Comparison of ENCODE assay signal across 8 cellular contexts in the genomic region with DNA sequence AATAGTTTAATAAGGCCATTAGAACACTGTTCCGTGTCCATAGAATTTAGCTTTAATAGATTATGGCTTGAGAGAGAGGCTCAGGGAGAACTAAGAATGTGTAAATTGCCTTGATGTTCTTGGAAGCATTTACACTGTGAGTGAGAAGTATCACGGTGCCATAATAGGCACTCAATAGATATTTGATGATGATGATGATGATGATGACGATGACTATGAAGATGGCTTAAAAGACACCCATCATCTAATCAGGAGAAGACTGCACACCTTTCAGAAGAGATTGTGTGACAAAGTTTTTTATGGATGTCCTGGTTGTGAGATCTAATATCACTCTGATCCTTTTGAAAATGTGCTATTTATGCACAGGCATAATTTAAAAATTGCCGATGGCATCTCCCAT.
"Had no signal": no experiment of that assay in that cellular context is flagged by ENCODE, and none has a peak within 500 bp of the region (broad histone marks: within the 10 kb centered on the region; RNA-seq: fewer than 3 reads in every experiment).

No MANE protein-coding gene starts in this region.

- H3K9ac ChIP-seq: KMS-11 had no signal

- H3K27ac ChIP-seq: HL-60, KMS-11 had no signal

- FAIRE-seq: HTR-8/SVneo, K562 had no signal

- H3K4me2 ChIP-seq: KMS-11 had no signal

- ATAC-seq: K562 had no signal

- H3K4me3 Mint-ChIP-seq: IgD-negative memory B cell had no signal

- H3K27ac Mint-ChIP-seq: IgD-negative memory B cell had no signal

- DNase-seq: IMR-90, KBM-7, KG1 had no signal

- H3K9me3 Mint-ChIP-seq: IgD-negative memory B cell had no signal

- H3K4me3 ChIP-seq: K562 had no signal

- H3K36me3 Mint-ChIP-seq: IgD-negative memory B cell had no signal
